1 cellular context compared by ENCODE assay signal in genomic region chr6:56814308-56814707, GRCh38.
TF ChIP-seq lines count a peak whose summit lies in the region.

No MANE protein-coding gene starts in this region.

TF ChIP-seq in GM12878, 131 proteins besides CTCF, POLR2A, EP300 and RAD21 (continued from another document):
- TF ChIP-seq, protein P1, sequence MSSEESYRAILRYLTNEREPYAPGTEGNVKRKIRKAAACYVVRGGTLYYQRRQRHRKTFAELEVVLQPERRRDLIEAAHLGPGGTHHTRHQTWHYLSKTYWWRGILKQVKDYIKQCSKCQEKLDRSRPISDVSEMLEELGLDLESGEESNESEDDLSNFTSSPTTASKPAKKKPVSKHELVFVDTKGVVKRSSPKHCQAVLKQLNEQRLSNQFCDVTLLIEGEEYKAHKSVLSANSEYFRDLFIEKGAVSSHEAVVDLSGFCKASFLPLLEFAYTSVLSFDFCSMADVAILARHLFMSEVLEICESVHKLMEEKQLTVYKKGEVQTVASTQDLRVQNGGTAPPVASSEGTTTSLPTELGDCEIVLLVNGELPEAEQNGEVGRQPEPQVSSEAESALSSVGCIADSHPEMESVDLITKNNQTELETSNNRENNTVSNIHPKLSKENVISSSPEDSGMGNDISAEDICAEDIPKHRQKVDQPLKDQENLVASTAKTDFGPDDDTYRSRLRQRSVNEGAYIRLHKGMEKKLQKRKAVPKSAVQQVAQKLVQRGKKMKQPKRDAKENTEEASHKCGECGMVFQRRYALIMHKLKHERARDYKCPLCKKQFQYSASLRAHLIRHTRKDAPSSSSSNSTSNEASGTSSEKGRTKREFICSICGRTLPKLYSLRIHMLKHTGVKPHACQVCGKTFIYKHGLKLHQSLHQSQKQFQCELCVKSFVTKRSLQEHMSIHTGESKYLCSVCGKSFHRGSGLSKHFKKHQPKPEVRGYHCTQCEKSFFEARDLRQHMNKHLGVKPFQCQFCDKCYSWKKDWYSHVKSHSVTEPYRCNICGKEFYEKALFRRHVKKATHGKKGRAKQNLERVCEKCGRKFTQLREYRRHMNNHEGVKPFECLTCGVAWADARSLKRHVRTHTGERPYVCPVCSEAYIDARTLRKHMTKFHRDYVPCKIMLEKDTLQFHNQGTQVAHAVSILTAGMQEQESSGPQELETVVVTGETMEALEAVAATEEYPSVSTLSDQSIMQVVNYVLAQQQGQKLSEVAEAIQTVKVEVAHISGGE (CRISPR knock-in tag; IDR thresholded peaks at IDR 0.05): no peak
- TF ChIP-seq, protein P2, sequence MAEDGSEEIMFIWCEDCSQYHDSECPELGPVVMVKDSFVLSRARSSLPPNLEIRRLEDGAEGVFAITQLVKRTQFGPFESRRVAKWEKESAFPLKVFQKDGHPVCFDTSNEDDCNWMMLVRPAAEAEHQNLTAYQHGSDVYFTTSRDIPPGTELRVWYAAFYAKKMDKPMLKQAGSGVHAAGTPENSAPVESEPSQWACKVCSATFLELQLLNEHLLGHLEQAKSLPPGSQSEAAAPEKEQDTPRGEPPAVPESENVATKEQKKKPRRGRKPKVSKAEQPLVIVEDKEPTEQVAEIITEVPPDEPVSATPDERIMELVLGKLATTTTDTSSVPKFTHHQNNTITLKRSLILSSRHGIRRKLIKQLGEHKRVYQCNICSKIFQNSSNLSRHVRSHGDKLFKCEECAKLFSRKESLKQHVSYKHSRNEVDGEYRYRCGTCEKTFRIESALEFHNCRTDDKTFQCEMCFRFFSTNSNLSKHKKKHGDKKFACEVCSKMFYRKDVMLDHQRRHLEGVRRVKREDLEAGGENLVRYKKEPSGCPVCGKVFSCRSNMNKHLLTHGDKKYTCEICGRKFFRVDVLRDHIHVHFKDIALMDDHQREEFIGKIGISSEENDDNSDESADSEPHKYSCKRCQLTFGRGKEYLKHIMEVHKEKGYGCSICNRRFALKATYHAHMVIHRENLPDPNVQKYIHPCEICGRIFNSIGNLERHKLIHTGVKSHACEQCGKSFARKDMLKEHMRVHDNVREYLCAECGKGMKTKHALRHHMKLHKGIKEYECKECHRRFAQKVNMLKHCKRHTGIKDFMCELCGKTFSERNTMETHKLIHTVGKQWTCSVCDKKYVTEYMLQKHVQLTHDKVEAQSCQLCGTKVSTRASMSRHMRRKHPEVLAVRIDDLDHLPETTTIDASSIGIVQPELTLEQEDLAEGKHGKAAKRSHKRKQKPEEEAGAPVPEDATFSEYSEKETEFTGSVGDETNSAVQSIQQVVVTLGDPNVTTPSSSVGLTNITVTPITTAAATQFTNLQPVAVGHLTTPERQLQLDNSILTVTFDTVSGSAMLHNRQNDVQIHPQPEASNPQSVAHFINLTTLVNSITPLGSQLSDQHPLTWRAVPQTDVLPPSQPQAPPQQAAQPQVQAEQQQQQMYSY (CRISPR knock-in tag; IDR thresholded peaks at IDR 0.05): no peak
- TF ChIP-seq NRF1 (conservative IDR thresholded peaks at IDR 0.05; ENCODE audit: low read depth, low read length) (no peak), FOXK2 (IDR thresholded peaks at IDR 0.05) (no peak), IKZF2 (IDR thresholded peaks at IDR 0.05) (no peak; a peak in 1 of 4 replicates), RELA (IDR thresholded peaks at IDR 0.05; ENCODE audit: borderline replicate concordance, partially characterized antibody) (no peak), DPF2 (IDR thresholded peaks at IDR 0.05) (no peak), RB1 (IDR thresholded peaks at IDR 0.05; ENCODE audit: borderline replicate concordance) (no peak), RAD51 (IDR thresholded peaks at IDR 0.05) (no peak), SIX5 (IDR thresholded peaks at IDR 0.05; ENCODE audit: low read depth, low read length, severe bottlenecking) (no peak), JUNB (IDR thresholded peaks at IDR 0.05) (no peak), TCF12 (IDR thresholded peaks at IDR 0.05; ENCODE audit: low read depth, low read length) (0 out of 2 replicates have a peak, but pooled peaks have one; percentile 14), CHD4 (IDR thresholded peaks at IDR 0.05) (no peak), FOS (IDR thresholded peaks at IDR 0.05; ENCODE audit: borderline replicate concordance, extremely low read depth, insufficient read length) (no peak), ATF7 (IDR thresholded peaks at IDR 0.05; ENCODE audit: low read depth) (peak; percentile 45), RUNX3 (IDR thresholded peaks at IDR 0.05; ENCODE audit: low read length) (0 out of 2 replicates have a peak, but pooled peaks have one; percentile 20), ETV6 (conservative IDR thresholded peaks at IDR 0.05 in 1 of 2, IDR thresholded peaks at IDR 0.05 in 1 of 2; ENCODE audit: borderline replicate concordance in 1 of 2, low read depth in 1 of 2) (no peak), ATF2 (IDR thresholded peaks at IDR 0.05; ENCODE audit: low read length) (0 out of 2 replicates have a peak, but pooled peaks have one; percentile 27)
- TF ChIP-seq, protein P3, sequence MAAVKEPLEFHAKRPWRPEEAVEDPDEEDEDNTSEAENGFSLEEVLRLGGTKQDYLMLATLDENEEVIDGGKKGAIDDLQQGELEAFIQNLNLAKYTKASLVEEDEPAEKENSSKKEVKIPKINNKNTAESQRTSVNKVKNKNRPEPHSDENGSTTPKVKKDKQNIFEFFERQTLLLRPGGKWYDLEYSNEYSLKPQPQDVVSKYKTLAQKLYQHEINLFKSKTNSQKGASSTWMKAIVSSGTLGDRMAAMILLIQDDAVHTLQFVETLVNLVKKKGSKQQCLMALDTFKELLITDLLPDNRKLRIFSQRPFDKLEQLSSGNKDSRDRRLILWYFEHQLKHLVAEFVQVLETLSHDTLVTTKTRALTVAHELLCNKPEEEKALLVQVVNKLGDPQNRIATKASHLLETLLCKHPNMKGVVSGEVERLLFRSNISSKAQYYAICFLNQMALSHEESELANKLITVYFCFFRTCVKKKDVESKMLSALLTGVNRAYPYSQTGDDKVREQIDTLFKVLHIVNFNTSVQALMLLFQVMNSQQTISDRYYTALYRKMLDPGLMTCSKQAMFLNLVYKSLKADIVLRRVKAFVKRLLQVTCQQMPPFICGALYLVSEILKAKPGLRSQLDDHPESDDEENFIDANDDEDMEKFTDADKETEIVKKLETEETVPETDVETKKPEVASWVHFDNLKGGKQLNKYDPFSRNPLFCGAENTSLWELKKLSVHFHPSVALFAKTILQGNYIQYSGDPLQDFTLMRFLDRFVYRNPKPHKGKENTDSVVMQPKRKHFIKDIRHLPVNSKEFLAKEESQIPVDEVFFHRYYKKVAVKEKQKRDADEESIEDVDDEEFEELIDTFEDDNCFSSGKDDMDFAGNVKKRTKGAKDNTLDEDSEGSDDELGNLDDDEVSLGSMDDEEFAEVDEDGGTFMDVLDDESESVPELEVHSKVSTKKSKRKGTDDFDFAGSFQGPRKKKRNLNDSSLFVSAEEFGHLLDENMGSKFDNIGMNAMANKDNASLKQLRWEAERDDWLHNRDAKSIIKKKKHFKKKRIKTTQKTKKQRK (IDR thresholded peaks at IDR 0.05; ENCODE audit: low read depth, low read length): no peak
- TF ChIP-seq, protein P4, sequence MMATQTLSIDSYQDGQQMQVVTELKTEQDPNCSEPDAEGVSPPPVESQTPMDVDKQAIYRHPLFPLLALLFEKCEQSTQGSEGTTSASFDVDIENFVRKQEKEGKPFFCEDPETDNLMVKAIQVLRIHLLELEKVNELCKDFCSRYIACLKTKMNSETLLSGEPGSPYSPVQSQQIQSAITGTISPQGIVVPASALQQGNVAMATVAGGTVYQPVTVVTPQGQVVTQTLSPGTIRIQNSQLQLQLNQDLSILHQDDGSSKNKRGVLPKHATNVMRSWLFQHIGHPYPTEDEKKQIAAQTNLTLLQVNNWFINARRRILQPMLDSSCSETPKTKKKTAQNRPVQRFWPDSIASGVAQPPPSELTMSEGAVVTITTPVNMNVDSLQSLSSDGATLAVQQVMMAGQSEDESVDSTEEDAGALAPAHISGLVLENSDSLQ (IDR thresholded peaks at IDR 0.05): no peak
- TF ChIP-seq, protein P5, sequence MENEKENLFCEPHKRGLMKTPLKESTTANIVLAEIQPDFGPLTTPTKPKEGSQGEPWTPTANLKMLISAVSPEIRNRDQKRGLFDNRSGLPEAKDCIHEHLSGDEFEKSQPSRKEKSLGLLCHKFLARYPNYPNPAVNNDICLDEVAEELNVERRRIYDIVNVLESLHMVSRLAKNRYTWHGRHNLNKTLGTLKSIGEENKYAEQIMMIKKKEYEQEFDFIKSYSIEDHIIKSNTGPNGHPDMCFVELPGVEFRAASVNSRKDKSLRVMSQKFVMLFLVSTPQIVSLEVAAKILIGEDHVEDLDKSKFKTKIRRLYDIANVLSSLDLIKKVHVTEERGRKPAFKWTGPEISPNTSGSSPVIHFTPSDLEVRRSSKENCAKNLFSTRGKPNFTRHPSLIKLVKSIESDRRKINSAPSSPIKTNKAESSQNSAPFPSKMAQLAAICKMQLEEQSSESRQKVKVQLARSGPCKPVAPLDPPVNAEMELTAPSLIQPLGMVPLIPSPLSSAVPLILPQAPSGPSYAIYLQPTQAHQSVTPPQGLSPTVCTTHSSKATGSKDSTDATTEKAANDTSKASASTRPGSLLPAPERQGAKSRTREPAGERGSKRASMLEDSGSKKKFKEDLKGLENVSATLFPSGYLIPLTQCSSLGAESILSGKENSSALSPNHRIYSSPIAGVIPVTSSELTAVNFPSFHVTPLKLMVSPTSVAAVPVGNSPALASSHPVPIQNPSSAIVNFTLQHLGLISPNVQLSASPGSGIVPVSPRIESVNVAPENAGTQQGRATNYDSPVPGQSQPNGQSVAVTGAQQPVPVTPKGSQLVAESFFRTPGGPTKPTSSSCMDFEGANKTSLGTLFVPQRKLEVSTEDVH (IDR thresholded peaks at IDR 0.05; ENCODE audit: low read depth, partially characterized antibody): peak; percentile 39
